8 cellular contexts compared by ENCODE assay signal in the genomic region with DNA sequence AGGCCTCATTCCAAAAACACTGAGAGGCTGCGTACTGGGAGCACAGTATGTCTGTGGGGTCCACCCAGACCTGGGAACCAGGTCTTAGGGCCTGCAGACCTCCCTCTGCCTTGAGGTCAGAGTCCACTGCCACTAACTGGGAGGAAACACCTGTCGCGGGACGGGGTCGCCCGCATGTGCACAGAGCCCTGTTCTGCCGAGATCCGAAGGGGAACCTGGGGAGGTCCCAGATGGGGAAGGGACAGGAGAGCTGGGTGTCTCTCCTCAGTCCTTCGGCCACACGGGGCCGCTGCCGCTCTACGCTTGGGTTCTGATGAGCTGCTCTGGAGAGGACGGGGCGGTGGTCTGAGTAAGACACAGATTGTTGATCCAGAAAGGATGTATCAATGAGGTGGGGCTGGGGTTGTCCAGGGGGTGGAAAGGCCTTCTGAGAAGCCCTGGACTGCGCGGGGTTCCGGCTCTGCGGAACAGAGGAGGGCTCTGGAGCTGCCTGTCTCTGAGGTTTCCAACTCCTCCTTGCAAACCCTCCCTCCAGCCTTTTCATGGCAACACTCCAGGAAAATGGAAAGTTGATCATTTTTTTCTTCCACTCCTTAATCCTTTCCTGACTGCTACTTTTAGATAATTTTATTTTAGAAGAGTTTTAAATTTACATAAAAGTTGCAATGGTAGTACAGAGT. TPM values are rescaled to one million over a fixed set of nuclear protein-coding genes. Genes with fewer than 3 reads are reported as not detected.
A peak's percentile ranks its signal among the peaks of the same experiment; 100 is the strongest.
DNase-seq lines count a peak whose midpoint lies in the region; ATAC-seq and TF ChIP-seq lines count a peak whose summit lies in the region.
"Not testable (repeated sequence)": the region's sequence is repeated elsewhere in the genome, so short reads cannot be mapped to it uniquely, and the experiment has no call there.

No MANE protein-coding gene starts in this region.

- peak; percentile 51 for ATAC-seq in HG02970 (IDR thresholded peaks at IDR 0.05; ENCODE audit: low FRiP score, unreplicated experiment)

- not testable (repeated sequence) for H3K36me3 ChIP-seq in neural progenitor cell

- H3F3A ChIP-seq in neural progenitor cell (ENCODE audit: low read depth) = not testable (repeated sequence)

- peak overlapping the region; percentile 36 for H3K4me3 Mint-ChIP-seq in activated naive CD8-positive, alpha-beta T cell treated with anti-CD3 and anti-CD28 coated beads for 36 hours
- H3K4me3 Mint-ChIP-seq in neural progenitor cell = not testable (repeated sequence)

- H3K4me2 ChIP-seq in neural progenitor cell = peak overlapping the region; percentile 73

- H4K20me1 ChIP-seq in neural progenitor cell (ENCODE audit: low read depth) = not testable (repeated sequence)

- H3K27me3 Mint-ChIP-seq in activated naive CD8-positive, alpha-beta T cell treated with anti-CD3 and anti-CD28 coated beads for 36 hours = peaks cover 59% of the 10 kb centered on the region
- H3K27me3 Mint-ChIP-seq in neural progenitor cell (ENCODE audit: insufficient read depth, low read depth) = peaks cover 39% of the 10 kb centered on the region

- peak; percentile 91 for TF ChIP-seq CTCF in neural progenitor cell (IDR thresholded peaks at IDR 0.05)

- not testable (repeated sequence) for H3K4me1 ChIP-seq in neural progenitor cell

- H3K9me3 ChIP-seq in neural progenitor cell (ENCODE audit: low read depth) = not testable (repeated sequence)

- H3K4me3 ChIP-seq in neural progenitor cell = peak overlapping the region; percentile 37

- H3K36me3 Mint-ChIP-seq in activated naive CD8-positive, alpha-beta T cell treated with anti-CD3 and anti-CD28 coated beads for 36 hours; neural progenitor cell: not testable (repeated sequence)

- H3K4me1 Mint-ChIP-seq in activated naive CD8-positive, alpha-beta T cell treated with anti-CD3 and anti-CD28 coated beads for 36 hours = peaks cover 37% of the 10 kb centered on the region
- H3K4me1 Mint-ChIP-seq in neural progenitor cell = not testable (repeated sequence)

- H3K27me3 ChIP-seq in neural progenitor cell = peaks cover 76% of the 10 kb centered on the region

- peak; percentile 88 for DNase-seq in Daoy (ENCODE audit: low read depth)
- peak; percentile 61 for DNase-seq in NCI-H2171 (lab: John Stamatoyannopoulos, UW)
- peak; percentile 43 for DNase-seq in T1000 (lab: John Stamatoyannopoulos, UW)
- DNase-seq in activated naive CD8-positive, alpha-beta T cell treated with anti-CD3 and anti-CD28 coated beads for 36 hours = peak; percentile 84
- DNase-seq in glomerular visceral epithelial cell (ENCODE audit: extremely low spot score) = peak; percentile 72
- DNase-seq in neural progenitor cell (ENCODE audit: low spot score) = peak; percentile 94
- DNase-seq in stimulated activated naive CD4-positive, alpha-beta T cell (lab: John Stamatoyannopoulos, UW) = peak; percentile 57 to 82 (median 78)

- H3K9me3 Mint-ChIP-seq in activated naive CD8-positive, alpha-beta T cell treated with anti-CD3 and anti-CD28 coated beads for 36 hours; neural progenitor cell: not testable (repeated sequence)

- H2AFZ ChIP-seq in neural progenitor cell (replicated peaks) = peak overlapping the region; percentile 82

- not testable (repeated sequence) for H3K9ac ChIP-seq in neural progenitor cell

- not testable (repeated sequence) for H3K79me2 ChIP-seq in neural progenitor cell (ENCODE audit: low read depth)

- not testable (repeated sequence) for H3K27ac Mint-ChIP-seq in activated naive CD8-positive, alpha-beta T cell treated with anti-CD3 and anti-CD28 coated beads for 36 hours; neural progenitor cell

- not testable (repeated sequence) for H3K27ac ChIP-seq in neural progenitor cell

RNA-seq across cellular contexts. Expression of a gene that starts 7.2 kb away (rescaled TPM):
- 109 and 110 TPM in 2 replicates for total RNA-seq in Daoy (2014; rRNA removed; shearing (Covaris generic))
- total RNA-seq in activated naive CD8-positive, alpha-beta T cell treated with anti-CD3 and anti-CD28 coated beads for 36 hours = 100 to 1,000 TPM; 481 to 482 TPM
- 24.8 and 43.1 TPM in 2 replicates for total RNA-seq in neural progenitor cell (ENCODE audit: low replicate concordance)

Comparison
In these comparisons a context has a peak if more than half of its experiments do, and no peak if none do; other contexts are left out.
1. DNase-seq: peak in every context shown above with its lines; median percentile 94 in neural progenitor cell; 88 in Daoy; 84 in activated naive CD8-positive, alpha-beta T cell treated with anti-CD3 and anti-CD28 coated beads for 36 hours; 78 in stimulated activated naive CD4-positive, alpha-beta T cell; 72 in glomerular visceral epithelial cell; 61 in NCI-H2171; 43 in T1000.